ENCODE assay signal across 8 cellular contexts in the genomic region with DNA sequence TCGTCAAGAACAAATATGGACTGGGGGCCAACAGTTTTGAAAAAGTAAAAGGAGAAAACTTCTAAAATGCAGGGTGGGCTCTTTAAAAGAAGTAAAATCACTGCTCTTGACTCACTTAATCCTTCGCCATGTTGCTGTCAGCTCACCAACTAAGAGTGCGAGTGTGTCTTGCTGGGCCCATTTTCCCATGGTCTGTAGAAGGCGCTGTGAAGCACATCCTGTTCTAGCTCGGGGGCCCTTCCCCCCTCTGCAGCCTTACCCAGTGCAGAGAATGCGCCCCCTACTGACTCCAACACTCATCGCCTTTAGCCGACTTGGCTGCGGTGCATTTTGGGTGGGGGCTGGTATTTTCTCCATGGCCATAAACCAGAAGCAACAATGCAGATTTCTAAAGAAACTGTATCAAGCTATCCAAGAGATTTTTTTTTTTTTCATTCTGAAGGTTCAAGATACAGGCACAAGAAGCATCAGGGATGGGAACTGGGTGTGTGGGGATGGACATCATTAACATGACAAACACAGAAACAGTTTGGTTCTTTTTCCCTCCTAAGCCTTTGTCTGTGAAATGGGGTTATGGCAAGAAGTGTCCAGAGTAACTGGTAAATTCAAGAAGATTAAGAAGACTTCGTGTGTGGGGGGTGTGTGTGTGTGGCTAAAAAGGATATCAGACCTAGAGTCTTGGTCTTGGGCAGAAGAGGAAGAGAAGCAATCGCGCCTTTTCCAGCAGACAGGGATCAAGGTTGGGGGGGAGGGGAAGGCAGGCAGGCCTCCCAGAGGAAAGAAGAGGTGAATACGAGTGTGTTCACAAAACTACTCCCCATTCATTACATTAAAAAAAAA.
A peak's percentile ranks its signal among the peaks of the same experiment; 100 is the strongest.
DNase-seq lines count a peak whose midpoint lies in the region; ATAC-seq and TF ChIP-seq lines count a peak whose summit lies in the region.

No MANE protein-coding gene starts in this region.

- peak; percentile 66 for ATAC-seq in HG03378 (IDR thresholded peaks at IDR 0.05; ENCODE audit: unreplicated experiment)

- in situ Hi-C loops in GM18951 (cut with MboI; ENCODE audit: low sequenced_read_pairs, unreplicated experiment) = loop anchor here (10.0 kb wide), 1 partner anchor 115 kb away; no protein-coding TSS in a partner anchor

- peak; percentile 34 for TF ChIP-seq POLR2A in GM18951 (IDR thresholded peaks at IDR 0.05; ENCODE audit: extremely low read depth, insufficient read depth, insufficient read length)

- DNase-seq in AG09319 (ENCODE audit: extremely low read depth, low read depth) = peak; percentile 87
- peak; percentile 94 to 96 for DNase-seq in NCI-H446 (lab: John Stamatoyannopoulos, UW)
- peak; percentile 84 for DNase-seq in activated CD4-positive, CD25-positive, alpha-beta regulatory T cell treated with anti-CD3 and anti-CD28 coated beads, Interleukin-2, amount 50 U/mL, for 72 hours
- DNase-seq in choroid plexus epithelial cell (ENCODE audit: low read depth) = peak; percentile 99
- DNase-seq in stimulated activated CD4-positive, alpha-beta T cell treated with anti-CD3 and anti-CD28 coated beads, Interleukin-1b, Interleukin-23, amount 100 ng/mL, for 24 hours (ENCODE audit: low read depth in 4 of 4, low spot score in 1 of 4) = peak; percentile 77 to 91 (median 84)

- peak overlapping the region; percentile 46 for H3K27ac ChIP-seq in layer of hippocampus (ENCODE audit: low read depth, low read length)

- TF ChIP-seq CTCF in AG09319 (IDR thresholded peaks at IDR 0.05; ENCODE audit: low read depth, low read length) (peak; percentile 97), choroid plexus epithelial cell (conservative IDR thresholded peaks at IDR 0.05; ENCODE audit: low read depth, low read length) (peak; percentile 100)

- peak overlapping the region; percentile 84 for H3K4me3 ChIP-seq in choroid plexus epithelial cell (ENCODE audit: low read depth, low read length)

- H3K27me3 ChIP-seq in layer of hippocampus (ENCODE audit: control insufficient read depth, insufficient read depth, low read length) = no peaks in the 10 kb centered on the region

Comparison
In these comparisons a context has a peak if more than half of its experiments do, and no peak if none do; other contexts are left out.
1. Peak in every context shown above with its lines: DNase-seq, ATAC-seq, H3K4me3 ChIP-seq and H3K27ac ChIP-seq.